Comparison of ENCODE assay signal across 21 cellular contexts in the genomic region with DNA sequence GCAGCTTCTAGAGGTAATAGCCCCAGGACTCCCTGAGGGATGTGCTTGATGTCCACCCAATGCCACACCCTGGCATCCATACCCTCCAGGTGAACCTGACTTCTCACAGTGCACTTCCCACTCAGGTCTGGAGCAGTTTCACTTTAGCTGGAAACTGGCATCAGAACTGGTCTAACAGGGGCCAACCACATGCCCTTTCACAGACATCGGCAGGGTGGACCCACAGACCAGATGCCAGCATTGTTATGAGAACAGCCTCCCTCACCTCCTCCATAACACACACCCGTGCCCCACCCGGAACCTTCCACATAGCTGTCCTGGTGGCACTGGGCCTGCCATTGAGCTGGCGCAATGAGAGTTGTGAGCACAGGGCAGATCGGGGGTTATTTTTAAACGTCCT.
"Had no signal": no experiment of that assay in that cellular context is flagged by ENCODE, and none has a peak within 500 bp of the region (broad histone marks: within the 10 kb centered on the region; RNA-seq: fewer than 3 reads in every experiment).

No MANE protein-coding gene starts in this region.

- H3K4me1 ChIP-seq: esophagus squamous epithelium, tibial nerve, uterus had no signal

- H3K4me3 ChIP-seq: esophagus squamous epithelium, lung, tibial nerve, uterus had no signal

- H3K36me3 Mint-ChIP-seq: mesothelial cell of epicardium had no signal

- DNase-seq: activated CD4-positive, alpha-beta T cell treated with anti-CD3 and anti-CD28 coated beads, Interleukin-2, amount 10 ng/mL, durations not matched to agents 7 days and 5 days; activated CD8-positive, alpha-beta T cell treated with anti-CD3 and anti-CD28 coated beads, Interleukin-2, amount 10 ng/mL, durations not matched to agents 7 days and 5 days; activated naive CD4-positive, alpha-beta T cell treated with anti-CD3 and anti-CD28 coated beads for 36 hours; activated T-cell treated with anti-CD3 and anti-CD28 coated beads, Interleukin-2, amount 50 U/mL, for 24 hours; aorta; brain microvascular endothelial cell; effector CD4-positive, alpha-beta T cell; esophagus squamous epithelium; nephron progenitor cell; nucleus accumbens; retina; stimulated activated CD4-positive, alpha-beta T cell treated with anti-CD3 and anti-CD28 coated beads, Interleukin-12 subunit alpha, Interleukin-12 subunit beta, amount 100 ng/mL, for 4 hours; stimulated activated CD4-positive, alpha-beta T cell treated with anti-CD3 and anti-CD28 coated beads, Interleukin-2, amount 100 ng/mL, for 24 hours; uterus had no signal

- H3K9me3 Mint-ChIP-seq: activated CD4-positive, alpha-beta T cell treated with anti-CD3 and anti-CD28 coated beads, Interleukin-2, amount 10 ng/mL, durations not matched to agents 7 days and 5 days; activated naive CD4-positive, alpha-beta T cell treated with anti-CD3 and anti-CD28 coated beads for 36 hours; activated T-cell treated with anti-CD3 and anti-CD28 coated beads, Interleukin-2, amount 50 U/mL, for 24 hours; activated T-helper 2 cell treated with anti-CD3 and anti-CD28 coated beads, Interferon-gamma antibody, Interleukin-2, Interleukin-4, amounts not matched to agents 10 μg/mL and 5 μg/mL and 100 μg/mL, durations not matched to agents 14 hours and 24 hours and 36 hours; mesothelial cell of epicardium; nephron progenitor cell; stimulated activated naive CD8-positive, alpha-beta T cell treated with anti-CD3 and anti-CD28 coated beads, Interleukin-15, Interleukin-2, amounts not matched to agents 100 ng/mL and 50 ng/mL, for 24 hours; T-helper 1 cell treated with Interleukin-12 subunit alpha and Interleukin-12 subunit beta and Interleukin-4 antibody, amounts not matched to agents 30 μg/mL and 1 μg/mL, for 36 hours had no signal

- ATAC-seq: activated CD4-positive, CD25-positive, alpha-beta regulatory T cell treated with anti-CD3 and anti-CD28 coated beads, Interleukin-2, amount 50 U/mL, for 24 hours; activated CD8-positive, alpha-beta T cell treated with anti-CD3 and anti-CD28 coated beads, Interleukin-2, amount 10 ng/mL, durations not matched to agents 7 days and 5 days had no signal

- H3K36me3 ChIP-seq: brain microvascular endothelial cell, esophagus squamous epithelium, tibial nerve, uterus had no signal

- H3K4me1 Mint-ChIP-seq: activated CD4-positive, alpha-beta T cell treated with anti-CD3 and anti-CD28 coated beads, Interleukin-2, amount 10 ng/mL, durations not matched to agents 7 days and 5 days; mesothelial cell of epicardium had no signal

- H3K4me3 Mint-ChIP-seq: activated CD4-positive, alpha-beta T cell treated with anti-CD3 and anti-CD28 coated beads, Interleukin-2, amount 10 ng/mL, durations not matched to agents 7 days and 5 days; activated CD8-positive, alpha-beta T cell treated with anti-CD3 and anti-CD28 coated beads, Interleukin-2, amount 10 ng/mL, durations not matched to agents 7 days and 5 days; activated naive CD4-positive, alpha-beta T cell treated with anti-CD3 and anti-CD28 coated beads for 36 hours; activated T-cell treated with anti-CD3 and anti-CD28 coated beads, Interleukin-2, amount 50 U/mL, for 24 hours; mesothelial cell of epicardium; nephron progenitor cell; stimulated activated naive CD8-positive, alpha-beta T cell treated with anti-CD3 and anti-CD28 coated beads, Interleukin-15, Interleukin-2, amounts not matched to agents 100 ng/mL and 50 ng/mL, for 24 hours; T-helper 1 cell treated with Interleukin-12 subunit alpha and Interleukin-12 subunit beta and Interleukin-4 antibody, amounts not matched to agents 30 μg/mL and 1 μg/mL, for 36 hours had no signal

- H3K27ac Mint-ChIP-seq: activated CD4-positive, alpha-beta T cell treated with anti-CD3 and anti-CD28 coated beads, Interleukin-2, amount 10 ng/mL, durations not matched to agents 7 days and 5 days; activated CD8-positive, alpha-beta T cell treated with anti-CD3 and anti-CD28 coated beads, Interleukin-2, amount 10 ng/mL, durations not matched to agents 7 days and 5 days; activated naive CD4-positive, alpha-beta T cell treated with anti-CD3 and anti-CD28 coated beads for 36 hours; activated T-cell treated with anti-CD3 and anti-CD28 coated beads, Interleukin-2, amount 50 U/mL, for 24 hours; activated T-helper 2 cell treated with anti-CD3 and anti-CD28 coated beads, Interferon-gamma antibody, Interleukin-2, Interleukin-4, amounts not matched to agents 10 μg/mL and 5 μg/mL and 100 μg/mL, durations not matched to agents 14 hours and 24 hours and 36 hours; mesothelial cell of epicardium; nephron progenitor cell; stimulated activated naive CD8-positive, alpha-beta T cell treated with anti-CD3 and anti-CD28 coated beads, Interleukin-15, Interleukin-2, amounts not matched to agents 100 ng/mL and 50 ng/mL, for 24 hours; T-helper 1 cell treated with Interleukin-12 subunit alpha and Interleukin-12 subunit beta and Interleukin-4 antibody, amounts not matched to agents 30 μg/mL and 1 μg/mL, for 36 hours had no signal

- H3K27me3 ChIP-seq: brain microvascular endothelial cell, tibial nerve, uterus had no signal

- H3K9me3 ChIP-seq: esophagus squamous epithelium, uterus had no signal

- H3K27ac ChIP-seq: brain microvascular endothelial cell, esophagus squamous epithelium, tibial nerve, uterus had no signal
